In genomic region chr12:130778776-130779175, GRCh38 we compare ENCODE assay signal across 40 cellular contexts.
"Had no signal": no experiment of that assay in that cellular context is flagged by ENCODE, and none has a peak within 500 bp of the region (broad histone marks: within the 10 kb centered on the region; RNA-seq: fewer than 3 reads in every experiment).

No MANE protein-coding gene starts in this region.

- ATAC-seq: activated naive CD4-positive, alpha-beta T cell treated with anti-CD3 and anti-CD28 coated beads, Interleukin-2, amount 50 U/mL, for 72 hours; activated naive CD8-positive, alpha-beta T cell treated with anti-CD3 and anti-CD28 coated beads, Interleukin-2, amount 50 U/mL, for 24 hours; activated T-cell treated with anti-CD3 and anti-CD28 coated beads, Interleukin-2, amount 50 U/mL, for 4 hours; activated T-cell treated with anti-CD3 and anti-CD28 coated beads, Interleukin-2, amount 50 U/mL, for 72 hours; activated T-helper 17 cell treated with anti-CD3 and anti-CD28 coated beads, Interleukin-2, amount 50 U/mL, for 72 hours; body of pancreas had no signal

- H3K27me3 ChIP-seq: adrenal gland, ascending aorta, body of pancreas, brain microvascular endothelial cell, breast epithelium had no signal

- FAIRE-seq: astrocyte, bronchial epithelial cell had no signal

- H3K9me3 Mint-ChIP-seq: activated naive CD4-positive, alpha-beta T cell treated with anti-CD3 and anti-CD28 coated beads for 36 hours; activated naive CD4-positive, alpha-beta T cell treated with anti-CD3 and anti-CD28 coated beads, Interleukin-2, amount 10 ng/mL, durations not matched to agents 7 days and 5 days; activated naive CD4-positive, alpha-beta T cell treated with anti-CD3 and anti-CD28 coated beads, Interleukin-2, amount 50 U/mL, for 24 hours; activated naive CD4-positive, alpha-beta T cell treated with anti-CD3 and anti-CD28 coated beads, Interleukin-2, amount 50 U/mL, for 72 hours; activated naive CD8-positive, alpha-beta T cell treated with anti-CD3 and anti-CD28 coated beads for 36 hours; activated naive CD8-positive, alpha-beta T cell treated with anti-CD3 and anti-CD28 coated beads, Interleukin-2, amount 10 ng/mL, durations not matched to agents 7 days and 5 days; activated naive CD8-positive, alpha-beta T cell treated with anti-CD3 and anti-CD28 coated beads, Interleukin-2, amount 50 U/mL, for 24 hours; activated T-cell treated with anti-CD3 and anti-CD28 coated beads, Interleukin-2, amount 50 U/mL, for 24 hours; activated T-cell treated with anti-CD3 and anti-CD28 coated beads, Interleukin-2, amount 50 U/mL, for 72 hours; activated T-helper 1 cell treated with anti-CD3 and anti-CD28 coated beads, Interleukin-12 subunit alpha, Interleukin-12 subunit beta, Interleukin-2, Interleukin-4 antibody, amounts not matched to agents 30 ng/mL and 10 ng/mL and 1 ng/mL, durations not matched to agents 14 hours and 24 hours and 36 hours; activated T-helper 17 cell treated with anti-CD3 and anti-CD28 coated beads, Interleukin-2, amount 50 U/mL, for 72 hours; activated T-helper 2 cell treated with anti-CD3 and anti-CD28 coated beads, Interferon-gamma antibody, Interleukin-2, Interleukin-4, amounts not matched to agents 10 μg/mL and 5 μg/mL and 100 μg/mL, durations not matched to agents 14 hours and 24 hours and 36 hours; central memory CD8-positive, alpha-beta T cell had no signal

- H3K4me3 Mint-ChIP-seq: activated naive CD4-positive, alpha-beta T cell treated with anti-CD3 and anti-CD28 coated beads for 36 hours; activated naive CD4-positive, alpha-beta T cell treated with anti-CD3 and anti-CD28 coated beads, Interleukin-2, amount 10 ng/mL, durations not matched to agents 7 days and 5 days; activated naive CD4-positive, alpha-beta T cell treated with anti-CD3 and anti-CD28 coated beads, Interleukin-2, amount 50 U/mL, for 24 hours; activated naive CD8-positive, alpha-beta T cell; activated naive CD8-positive, alpha-beta T cell treated with anti-CD3 and anti-CD28 coated beads for 36 hours; activated naive CD8-positive, alpha-beta T cell treated with anti-CD3 and anti-CD28 coated beads, Interleukin-2, amount 10 ng/mL, durations not matched to agents 7 days and 5 days; activated naive CD8-positive, alpha-beta T cell treated with anti-CD3 and anti-CD28 coated beads, Interleukin-2, amount 50 U/mL, for 24 hours; activated T-cell treated with anti-CD3 and anti-CD28 coated beads, Interleukin-2, amount 50 U/mL, for 24 hours; activated T-cell treated with anti-CD3 and anti-CD28 coated beads, Interleukin-2, amount 50 U/mL, for 4 hours; activated T-cell treated with anti-CD3 and anti-CD28 coated beads, Interleukin-2, amount 50 U/mL, for 72 hours; activated T-helper 1 cell treated with anti-CD3 and anti-CD28 coated beads, Interleukin-12 subunit alpha, Interleukin-12 subunit beta, Interleukin-2, Interleukin-4 antibody, amounts not matched to agents 30 ng/mL and 10 ng/mL and 1 ng/mL, durations not matched to agents 14 hours and 24 hours and 36 hours; activated T-helper 17 cell treated with anti-CD3 and anti-CD28 coated beads, Interleukin-2, amount 50 U/mL, for 72 hours; brain; central memory CD8-positive, alpha-beta T cell had no signal

- H3K27ac ChIP-seq: adrenal gland, ascending aorta, body of pancreas, brain microvascular endothelial cell, breast epithelium, cardiac muscle cell had no signal

- H3K4me3 ChIP-seq: adrenal gland, ascending aorta, body of pancreas, breast epithelium, cardiac muscle cell had no signal

- DNase-seq: activated effector memory CD4-positive, alpha-beta T cell treated with anti-CD3 and anti-CD28 coated beads, Interleukin-2, amount 50 U/mL, for 16 hours; activated effector memory CD4-positive, alpha-beta T cell treated with Interleukin-2 at 50 U/mL for 16 hours; activated gamma-delta T cell; activated gamma-delta T cell treated with Interleukin-2 at 50 U/mL for 16 hours; activated naive CD4-positive, alpha-beta T cell; activated naive CD4-positive, alpha-beta T cell treated with anti-CD3 and anti-CD28 coated beads for 36 hours; activated naive CD4-positive, alpha-beta T cell treated with anti-CD3 and anti-CD28 coated beads, Interleukin-2, amount 10 ng/mL, durations not matched to agents 7 days and 5 days; activated naive CD4-positive, alpha-beta T cell treated with anti-CD3 and anti-CD28 coated beads, Interleukin-2, amount 50 U/mL, for 16 hours; activated naive CD4-positive, alpha-beta T cell treated with Interleukin-2 at 50 U/mL for 16 hours; activated naive CD8-positive, alpha-beta T cell treated with anti-CD3 and anti-CD28 coated beads for 36 hours; activated naive CD8-positive, alpha-beta T cell treated with anti-CD3 and anti-CD28 coated beads, Interleukin-2, amount 10 ng/mL, durations not matched to agents 7 days and 5 days; activated naive CD8-positive, alpha-beta T cell treated with anti-CD3 and anti-CD28 coated beads, Interleukin-2, amount 50 U/mL, for 24 hours; activated T-cell treated with anti-CD3 and anti-CD28 coated beads, Interleukin-2, amount 50 U/mL, for 1 hour; activated T-cell treated with anti-CD3 and anti-CD28 coated beads, Interleukin-2, amount 50 U/mL, for 24 hours; activated T-cell treated with anti-CD3 and anti-CD28 coated beads, Interleukin-2, amount 50 U/mL, for 4 hours; activated T-cell treated with anti-CD3 and anti-CD28 coated beads, Interleukin-2, amount 50 U/mL, for 48 hours; activated T-cell treated with anti-CD3 and anti-CD28 coated beads, Interleukin-2, amount 50 U/mL, for 72 hours; adrenal gland; amniotic stem cell; amygdala; anterior cingulate cortex; aorta; body of pancreas; brain microvascular endothelial cell; caudate nucleus; central memory CD4-positive, alpha-beta T cell; cerebellar nuclear complex had no signal

- H3K27ac Mint-ChIP-seq: activated naive CD4-positive, alpha-beta T cell treated with anti-CD3 and anti-CD28 coated beads for 36 hours; activated naive CD4-positive, alpha-beta T cell treated with anti-CD3 and anti-CD28 coated beads, Interleukin-2, amount 10 ng/mL, durations not matched to agents 7 days and 5 days; activated naive CD4-positive, alpha-beta T cell treated with anti-CD3 and anti-CD28 coated beads, Interleukin-2, amount 50 U/mL, for 24 hours; activated naive CD4-positive, alpha-beta T cell treated with anti-CD3 and anti-CD28 coated beads, Interleukin-2, amount 50 U/mL, for 72 hours; activated naive CD8-positive, alpha-beta T cell; activated naive CD8-positive, alpha-beta T cell treated with anti-CD3 and anti-CD28 coated beads for 36 hours; activated naive CD8-positive, alpha-beta T cell treated with anti-CD3 and anti-CD28 coated beads, Interleukin-2, amount 10 ng/mL, durations not matched to agents 7 days and 5 days; activated naive CD8-positive, alpha-beta T cell treated with anti-CD3 and anti-CD28 coated beads, Interleukin-2, amount 50 U/mL, for 24 hours; activated T-cell treated with anti-CD3 and anti-CD28 coated beads, Interleukin-2, amount 50 U/mL, for 24 hours; activated T-cell treated with anti-CD3 and anti-CD28 coated beads, Interleukin-2, amount 50 U/mL, for 72 hours; activated T-helper 1 cell treated with anti-CD3 and anti-CD28 coated beads, Interleukin-12 subunit alpha, Interleukin-12 subunit beta, Interleukin-2, Interleukin-4 antibody, amounts not matched to agents 30 ng/mL and 10 ng/mL and 1 ng/mL, durations not matched to agents 14 hours and 24 hours and 36 hours; activated T-helper 17 cell treated with anti-CD3 and anti-CD28 coated beads, Interleukin-2, amount 50 U/mL, for 72 hours; activated T-helper 2 cell treated with anti-CD3 and anti-CD28 coated beads, Interferon-gamma antibody, Interleukin-2, Interleukin-4, amounts not matched to agents 10 μg/mL and 5 μg/mL and 100 μg/mL, durations not matched to agents 14 hours and 24 hours and 36 hours had no signal

- H3K27me3 Mint-ChIP-seq: activated naive CD8-positive, alpha-beta T cell had no signal

- H3K9me3 ChIP-seq: adrenal gland, ascending aorta, body of pancreas, breast epithelium had no signal

- H3K36me3 ChIP-seq: adrenal gland, breast epithelium, cardiac muscle cell had no signal
